3 cellular contexts compared by ENCODE assay signal in genomic region chr10:128369101-128369650, GRCh38.
"Had no signal": no experiment of that assay in that cellular context is flagged by ENCODE, and none has a peak within 500 bp of the region (broad histone marks: within the 10 kb centered on the region; RNA-seq: fewer than 3 reads in every experiment).

No MANE protein-coding gene starts in this region.

- ATAC-seq: GM12878 had no signal

- DNase-seq: GDM1, GF-D8 had no signal

- H3K4me3 ChIP-seq: GM12878 had no signal
